ENCODE assay signal across 43 cellular contexts in the genomic region with DNA sequence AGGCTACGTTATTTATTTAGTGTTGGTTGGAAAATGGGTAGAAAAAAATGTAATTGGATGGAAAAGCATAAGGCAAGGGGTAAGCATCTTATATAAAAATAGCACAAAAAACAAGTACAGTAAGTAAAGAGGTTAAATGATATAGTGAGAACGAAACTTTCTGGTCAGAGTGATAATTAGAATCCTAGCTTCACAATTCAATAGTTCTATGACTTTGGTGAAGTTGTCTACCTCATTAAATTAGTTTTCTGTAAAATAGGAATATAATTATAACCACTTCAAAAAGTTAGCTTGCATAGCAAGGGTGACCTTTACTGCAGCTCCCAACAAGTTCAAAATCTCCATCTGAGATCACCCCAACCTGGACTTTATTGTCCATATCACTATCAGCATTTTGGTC. TPM values are rescaled to one million over a fixed set of nuclear protein-coding genes. Genes with fewer than 3 reads are reported as not detected.
"Had no signal": no experiment of that assay in that cellular context is flagged by ENCODE, and none has a peak within 500 bp of the region (broad histone marks: within the 10 kb centered on the region; RNA-seq: fewer than 3 reads in every experiment).

No MANE protein-coding gene starts in this region.

- H3K27me3 ChIP-seq: adrenal gland, ascending aorta, body of pancreas, brain microvascular endothelial cell, breast epithelium, cardiac muscle cell had no signal

- H3K4me1 ChIP-seq: adrenal gland, ascending aorta, body of pancreas, breast epithelium had no signal

- FAIRE-seq: astrocyte, bronchial epithelial cell, colon had no signal

- H3K36me3 ChIP-seq: adrenal gland, ascending aorta, brain microvascular endothelial cell, breast epithelium, cardiac muscle cell had no signal

- ATAC-seq: activated naive CD4-positive, alpha-beta T cell treated with anti-CD3 and anti-CD28 coated beads, Interleukin-2, amount 50 U/mL, for 72 hours; activated naive CD8-positive, alpha-beta T cell treated with anti-CD3 and anti-CD28 coated beads, Interleukin-2, amount 50 U/mL, for 24 hours; activated T-cell treated with anti-CD3 and anti-CD28 coated beads, Interleukin-2, amount 50 U/mL, for 4 hours; activated T-cell treated with anti-CD3 and anti-CD28 coated beads, Interleukin-2, amount 50 U/mL, for 72 hours; activated T-helper 17 cell treated with anti-CD3 and anti-CD28 coated beads, Interleukin-2, amount 50 U/mL, for 72 hours; body of pancreas had no signal

- H3K4me3 Mint-ChIP-seq: activated naive CD4-positive, alpha-beta T cell treated with anti-CD3 and anti-CD28 coated beads for 36 hours; activated naive CD4-positive, alpha-beta T cell treated with anti-CD3 and anti-CD28 coated beads, Interleukin-2, amount 10 ng/mL, durations not matched to agents 7 days and 5 days; activated naive CD4-positive, alpha-beta T cell treated with anti-CD3 and anti-CD28 coated beads, Interleukin-2, amount 50 U/mL, for 24 hours; activated naive CD8-positive, alpha-beta T cell; activated naive CD8-positive, alpha-beta T cell treated with anti-CD3 and anti-CD28 coated beads for 36 hours; activated naive CD8-positive, alpha-beta T cell treated with anti-CD3 and anti-CD28 coated beads, Interleukin-2, amount 10 ng/mL, durations not matched to agents 7 days and 5 days; activated naive CD8-positive, alpha-beta T cell treated with anti-CD3 and anti-CD28 coated beads, Interleukin-2, amount 50 U/mL, for 24 hours; activated T-cell treated with anti-CD3 and anti-CD28 coated beads, Interleukin-2, amount 50 U/mL, for 4 hours; activated T-cell treated with anti-CD3 and anti-CD28 coated beads, Interleukin-2, amount 50 U/mL, for 72 hours; activated T-helper 1 cell treated with anti-CD3 and anti-CD28 coated beads, Interleukin-12 subunit alpha, Interleukin-12 subunit beta, Interleukin-2, Interleukin-4 antibody, amounts not matched to agents 30 ng/mL and 10 ng/mL and 1 ng/mL, durations not matched to agents 14 hours and 24 hours and 36 hours; activated T-helper 17 cell treated with anti-CD3 and anti-CD28 coated beads, Interleukin-2, amount 50 U/mL, for 72 hours; brain; central memory CD8-positive, alpha-beta T cell had no signal

- H3K9me3 ChIP-seq: body of pancreas, breast epithelium had no signal

- H3K27ac Mint-ChIP-seq: activated naive CD4-positive, alpha-beta T cell treated with anti-CD3 and anti-CD28 coated beads for 36 hours; activated naive CD4-positive, alpha-beta T cell treated with anti-CD3 and anti-CD28 coated beads, Interleukin-2, amount 10 ng/mL, durations not matched to agents 7 days and 5 days; activated naive CD4-positive, alpha-beta T cell treated with anti-CD3 and anti-CD28 coated beads, Interleukin-2, amount 50 U/mL, for 24 hours; activated naive CD4-positive, alpha-beta T cell treated with anti-CD3 and anti-CD28 coated beads, Interleukin-2, amount 50 U/mL, for 72 hours; activated naive CD8-positive, alpha-beta T cell; activated naive CD8-positive, alpha-beta T cell treated with anti-CD3 and anti-CD28 coated beads for 36 hours; activated naive CD8-positive, alpha-beta T cell treated with anti-CD3 and anti-CD28 coated beads, Interleukin-2, amount 10 ng/mL, durations not matched to agents 7 days and 5 days; activated naive CD8-positive, alpha-beta T cell treated with anti-CD3 and anti-CD28 coated beads, Interleukin-2, amount 50 U/mL, for 24 hours; activated T-cell treated with anti-CD3 and anti-CD28 coated beads, Interleukin-2, amount 50 U/mL, for 72 hours; activated T-helper 1 cell treated with anti-CD3 and anti-CD28 coated beads, Interleukin-12 subunit alpha, Interleukin-12 subunit beta, Interleukin-2, Interleukin-4 antibody, amounts not matched to agents 30 ng/mL and 10 ng/mL and 1 ng/mL, durations not matched to agents 14 hours and 24 hours and 36 hours; activated T-helper 17 cell treated with anti-CD3 and anti-CD28 coated beads, Interleukin-2, amount 50 U/mL, for 72 hours; activated T-helper 2 cell treated with anti-CD3 and anti-CD28 coated beads, Interferon-gamma antibody, Interleukin-2, Interleukin-4, amounts not matched to agents 10 μg/mL and 5 μg/mL and 100 μg/mL, durations not matched to agents 14 hours and 24 hours and 36 hours; brain had no signal

- H3K36me3 Mint-ChIP-seq: activated naive CD4-positive, alpha-beta T cell treated with anti-CD3 and anti-CD28 coated beads, Interleukin-2, amount 10 ng/mL, durations not matched to agents 7 days and 5 days; activated naive CD4-positive, alpha-beta T cell treated with anti-CD3 and anti-CD28 coated beads, Interleukin-2, amount 50 U/mL, for 24 hours; activated naive CD8-positive, alpha-beta T cell; activated naive CD8-positive, alpha-beta T cell treated with anti-CD3 and anti-CD28 coated beads for 36 hours; activated naive CD8-positive, alpha-beta T cell treated with anti-CD3 and anti-CD28 coated beads, Interleukin-2, amount 10 ng/mL, durations not matched to agents 7 days and 5 days; brain had no signal

- DNase-seq: activated effector memory CD4-positive, alpha-beta T cell treated with anti-CD3 and anti-CD28 coated beads, Interleukin-2, amount 50 U/mL, for 16 hours; activated effector memory CD4-positive, alpha-beta T cell treated with Interleukin-2 at 50 U/mL for 16 hours; activated gamma-delta T cell; activated gamma-delta T cell treated with Interleukin-2 at 50 U/mL for 16 hours; activated naive CD4-positive, alpha-beta T cell; activated naive CD4-positive, alpha-beta T cell treated with anti-CD3 and anti-CD28 coated beads for 36 hours; activated naive CD4-positive, alpha-beta T cell treated with anti-CD3 and anti-CD28 coated beads, Interleukin-2, amount 10 ng/mL, durations not matched to agents 7 days and 5 days; activated naive CD4-positive, alpha-beta T cell treated with anti-CD3 and anti-CD28 coated beads, Interleukin-2, amount 50 U/mL, for 16 hours; activated naive CD4-positive, alpha-beta T cell treated with Interleukin-2 at 50 U/mL for 16 hours; activated naive CD8-positive, alpha-beta T cell treated with anti-CD3 and anti-CD28 coated beads for 36 hours; activated naive CD8-positive, alpha-beta T cell treated with anti-CD3 and anti-CD28 coated beads, Interleukin-2, amount 10 ng/mL, durations not matched to agents 7 days and 5 days; activated naive CD8-positive, alpha-beta T cell treated with anti-CD3 and anti-CD28 coated beads, Interleukin-2, amount 50 U/mL, for 24 hours; activated T-cell treated with anti-CD3 and anti-CD28 coated beads, Interleukin-2, amount 50 U/mL, for 4 hours; activated T-cell treated with anti-CD3 and anti-CD28 coated beads, Interleukin-2, amount 50 U/mL, for 48 hours; activated T-cell treated with anti-CD3 and anti-CD28 coated beads, Interleukin-2, amount 50 U/mL, for 72 hours; adrenal gland; amniotic stem cell; amygdala; anterior cingulate cortex; aorta; body of pancreas; brain microvascular endothelial cell; caudate nucleus; central memory CD4-positive, alpha-beta T cell; cerebellar nuclear complex had no signal

- H3K27ac ChIP-seq: adrenal gland, ascending aorta, body of pancreas, breast epithelium, cardiac muscle cell had no signal

- H3K4me3 ChIP-seq: adrenal gland, ascending aorta, body of pancreas, breast epithelium, cardiac muscle cell had no signal

- H3K27me3 Mint-ChIP-seq: activated naive CD4-positive, alpha-beta T cell treated with anti-CD3 and anti-CD28 coated beads, Interleukin-2, amount 10 ng/mL, durations not matched to agents 7 days and 5 days; activated naive CD4-positive, alpha-beta T cell treated with anti-CD3 and anti-CD28 coated beads, Interleukin-2, amount 50 U/mL, for 24 hours; activated naive CD8-positive, alpha-beta T cell; activated naive CD8-positive, alpha-beta T cell treated with anti-CD3 and anti-CD28 coated beads for 36 hours; activated naive CD8-positive, alpha-beta T cell treated with anti-CD3 and anti-CD28 coated beads, Interleukin-2, amount 10 ng/mL, durations not matched to agents 7 days and 5 days; activated naive CD8-positive, alpha-beta T cell treated with anti-CD3 and anti-CD28 coated beads, Interleukin-2, amount 50 U/mL, for 24 hours; activated T-helper 17 cell treated with anti-CD3 and anti-CD28 coated beads, Interleukin-2, amount 50 U/mL, for 72 hours; brain; central memory CD8-positive, alpha-beta T cell had no signal

- H3K4me1 Mint-ChIP-seq: activated naive CD4-positive, alpha-beta T cell treated with anti-CD3 and anti-CD28 coated beads, Interleukin-2, amount 10 ng/mL, durations not matched to agents 7 days and 5 days; activated naive CD4-positive, alpha-beta T cell treated with anti-CD3 and anti-CD28 coated beads, Interleukin-2, amount 50 U/mL, for 24 hours; activated naive CD8-positive, alpha-beta T cell treated with anti-CD3 and anti-CD28 coated beads for 36 hours; activated naive CD8-positive, alpha-beta T cell treated with anti-CD3 and anti-CD28 coated beads, Interleukin-2, amount 10 ng/mL, durations not matched to agents 7 days and 5 days; activated naive CD8-positive, alpha-beta T cell treated with anti-CD3 and anti-CD28 coated beads, Interleukin-2, amount 50 U/mL, for 24 hours; activated T-helper 17 cell treated with anti-CD3 and anti-CD28 coated beads, Interleukin-2, amount 50 U/mL, for 72 hours; central memory CD8-positive, alpha-beta T cell had no signal

RNA-seq across cellular contexts. Expression of gene TAS2R16, which starts 30.8 kb away (rescaled TPM):
- total RNA-seq: activated naive CD4-positive, alpha-beta T cell treated with anti-CD3 and anti-CD28 coated beads for 36 hours; activated naive CD4-positive, alpha-beta T cell treated with anti-CD3 and anti-CD28 coated beads, Interleukin-2, amount 50 U/mL, for 72 hours; activated naive CD8-positive, alpha-beta T cell treated with anti-CD3 and anti-CD28 coated beads for 36 hours; activated naive CD8-positive, alpha-beta T cell treated with anti-CD3 and anti-CD28 coated beads, Interleukin-2, amount 10 ng/mL, durations not matched to agents 7 days and 5 days; activated T-cell treated with anti-CD3 and anti-CD28 coated beads, Interleukin-2, amount 50 U/mL, for 4 hours; activated T-cell treated with anti-CD3 and anti-CD28 coated beads, Interleukin-2, amount 50 U/mL, for 72 hours; activated T-helper 1 cell treated with anti-CD3 and anti-CD28 coated beads, Interleukin-12 subunit alpha, Interleukin-12 subunit beta, Interleukin-2, Interleukin-4 antibody, amounts not matched to agents 30 ng/mL and 10 ng/mL and 1 ng/mL, durations not matched to agents 14 hours and 24 hours and 36 hours; activated T-helper 17 cell treated with anti-CD3 and anti-CD28 coated beads, Interleukin-2, amount 50 U/mL, for 72 hours; activated T-helper 2 cell treated with anti-CD3 and anti-CD28 coated beads, Interferon-gamma antibody, Interleukin-2, Interleukin-4, amounts not matched to agents 10 μg/mL and 5 μg/mL and 100 μg/mL, durations not matched to agents 14 hours and 24 hours and 36 hours; adrenal gland; aorta; ascending aorta; astrocyte; body of pancreas; breast epithelium; bronchial epithelial cell; cardiac muscle cell; cardiac septum; cerebellum; chondrocyte had no signal
- polyA plus RNA-seq: adipose tissue, adrenal gland, aorta, cardiac muscle cell had no signal
